In genomic region chr16:53209489-53209888, GRCh38 we compare ENCODE assay signal across 8 cellular contexts.
DNase-seq lines count a peak whose midpoint lies in the region; ATAC-seq and TF ChIP-seq lines count a peak whose summit lies in the region.

No MANE protein-coding gene starts in this region.

- no peak for TF ChIP-seq POLR2A in body of pancreas (IDR thresholded peaks at IDR 0.05)

- H3K27ac ChIP-seq in body of pancreas, result peak overlapping the region in 2 of 4 donors; percentile 28 to 86

- H3K9me3 ChIP-seq in body of pancreas, result no peaks in the 10 kb centered on the region

- DNase-seq in AG09309 (ENCODE audit: low read depth) (no peak), HFFc6 (no peak), chondrocyte (ENCODE audit: low spot score) (no peak), natural killer cell (no peak), body of pancreas (no peak), SHP77 (lab: John Stamatoyannopoulos, UW) (no peak)

- H3K4me3 Mint-ChIP-seq in HFFc6, result peak overlapping the region; percentile 94
- peak overlapping the region; percentile 61 for H3K4me3 Mint-ChIP-seq in chondrocyte (ENCODE audit: unreplicated experiment)
- H3K4me3 Mint-ChIP-seq in natural killer cell, result peak overlapping the region; percentile 85

- H3K4me3 ChIP-seq in AG09309 (ENCODE audit: control insufficient read depth, low read depth, low read length) (peak overlapping the region; percentile 42), body of pancreas (no peak overlapping the region)

- H3K4me1 Mint-ChIP-seq in HFFc6 (ENCODE audit: low read depth), result peaks cover 61% of the 10 kb centered on the region
- H3K4me1 Mint-ChIP-seq in chondrocyte (ENCODE audit: low read depth), result peaks cover 66% of the 10 kb centered on the region
- peaks cover 38 to 45% of the 10 kb centered on the region in 2 donors for H3K4me1 Mint-ChIP-seq in natural killer cell

- no peak for TF ChIP-seq CTCF in AG09309 (IDR thresholded peaks at IDR 0.05; ENCODE audit: control insufficient read depth, insufficient read depth, low read depth, low read length, missing control alignments)
- TF ChIP-seq CTCF in HFFc6 (IDR thresholded peaks at IDR 0.05), result no peak
- TF ChIP-seq CTCF in chondrocyte (IDR thresholded peaks at IDR 0.05), result no peak
- no peak for TF ChIP-seq CTCF in natural killer cell (IDR thresholded peaks at IDR 0.05)
- no peak for TF ChIP-seq CTCF in body of pancreas (IDR thresholded peaks at IDR 0.05)

- H3K4me1 ChIP-seq in body of pancreas, result peaks cover 18% of the 10 kb centered on the region

- ATAC-seq in natural killer cell, result no peak
- ATAC-seq in body of pancreas, result no peak
- ATAC-seq in GM21381 (IDR thresholded peaks at IDR 0.05; ENCODE audit: unreplicated experiment), result no peak
- ATAC-seq in HG02588 (IDR thresholded peaks at IDR 0.05; ENCODE audit: unreplicated experiment), result no peak

- peaks cover 25% of the 10 kb centered on the region for H3K36me3 Mint-ChIP-seq in HFFc6 (ENCODE audit: low read depth)
- H3K36me3 Mint-ChIP-seq in chondrocyte (ENCODE audit: low read depth), result no peaks in the 10 kb centered on the region
- H3K36me3 Mint-ChIP-seq in natural killer cell, result no peaks in the 10 kb centered on the region

- H3K36me3 ChIP-seq in body of pancreas (replicated peaks in 1 of 2; ENCODE audit: insufficient read depth in 1 of 2, low read depth in 2 of 2), result no peaks in the 10 kb centered on the region

- intact Hi-C loops in natural killer cell (cut with micrococcal nuclease) (loop anchor here (5.0 kb wide), 1 partner anchor 77 kb away; no protein-coding TSS in a partner anchor), body of pancreas (cut with DNase I) (no loop called here)

- no peaks in the 10 kb centered on the region; the same call in 1 of the 2 replicates for H3K27me3 Mint-ChIP-seq in HFFc6 (ENCODE audit: insufficient read depth)
- H3K27me3 Mint-ChIP-seq in chondrocyte (ENCODE audit: low read depth), result no peaks in the 10 kb centered on the region
- H3K27me3 Mint-ChIP-seq in natural killer cell (ENCODE audit: low read depth in 2 of 2), result no peaks in the 10 kb centered on the region

- H3K9me3 Mint-ChIP-seq in HFFc6 (no peaks in the 10 kb centered on the region), chondrocyte (ENCODE audit: low read depth) (no peaks in the 10 kb centered on the region), natural killer cell (no peaks in the 10 kb centered on the region)

- H3K27ac Mint-ChIP-seq in HFFc6, result peak overlapping the region; percentile 68; the same call in 1 of the 2 replicates
- peak overlapping the region; percentile 92 for H3K27ac Mint-ChIP-seq in chondrocyte (ENCODE audit: unreplicated experiment)
- peak overlapping the region; percentile 87 to 90 for H3K27ac Mint-ChIP-seq in natural killer cell

- 35 to 59% methylated on average over 5 of the region's 5 CpGs for WGBS in body of pancreas, 2 donors

- no peaks in the 10 kb centered on the region for H3K27me3 ChIP-seq in body of pancreas
